Comparison of ENCODE assay signal across 10 cellular contexts in genomic region chr3:23959147-23959900, GRCh38. TPM values are rescaled to one million over a fixed set of nuclear protein-coding genes. Genes with fewer than 3 reads are reported as not detected.
DNase-seq lines count a peak whose midpoint lies in the region; ATAC-seq and TF ChIP-seq lines count a peak whose summit lies in the region.
"Had no signal": no experiment of that assay in that cellular context is flagged by ENCODE, and none has a peak within 500 bp of the region (broad histone marks: within the 10 kb centered on the region; RNA-seq: fewer than 3 reads in every experiment).

No MANE protein-coding gene starts in this region.

- H3K4me1 Mint-ChIP-seq in activated CD8-positive, alpha-beta T cell treated with anti-CD3 and anti-CD28 coated beads, Interleukin-2, amount 10 ng/mL, durations not matched to agents 7 days and 5 days (ENCODE audit: low read depth): peaks cover 2% of the 10 kb centered on the region

- TF ChIP-seq POLR2A in gastroesophageal sphincter (IDR thresholded peaks at IDR 0.05) (no peak), transverse colon (IDR thresholded peaks at IDR 0.05) (no peak)

- intact Hi-C loops in transverse colon (cut with DNase I; ENCODE audit: low total_unique reads): no loop called here

- peaks cover 0 to 69% of the 10 kb centered on the region in 2 donors for H3K36me3 ChIP-seq in gastroesophageal sphincter
- H3K36me3 ChIP-seq in transverse colon: peaks cover 0 to 33% (median 0%) of the 10 kb centered on the region in 4 donors

- H3K27me3 ChIP-seq in gastroesophageal sphincter (no peaks in the 10 kb centered on the region), transverse colon (no peaks in the 10 kb centered on the region)

- in situ Hi-C loops in transverse colon (cut with MboI; ENCODE audit: low pct_ligation_motif_present in 1 of 4, low pct_unique_long_range_greater_than_20kb in 1 of 4, low sequenced_read_pairs in 3 of 4): no loop called here

- H3K36me3 Mint-ChIP-seq in activated naive CD4-positive, alpha-beta T cell treated with anti-CD3 and anti-CD28 coated beads, Interleukin-2, amount 50 U/mL, for 72 hours: peaks cover 0 to 10% of the 10 kb centered on the region in 2 donors
- H3K36me3 Mint-ChIP-seq in activated CD8-positive, alpha-beta T cell treated with anti-CD3 and anti-CD28 coated beads, Interleukin-2, amount 10 ng/mL, durations not matched to agents 7 days and 5 days (ENCODE audit: low read depth): peaks cover 2% of the 10 kb centered on the region

- TF ChIP-seq EP300 in gastroesophageal sphincter (IDR thresholded peaks at IDR 0.05): no peak
- peak; percentile 27 for TF ChIP-seq EP300 in transverse colon (IDR thresholded peaks at IDR 0.05; ENCODE audit: low read depth)

- POLR2A ChIA-PET in activated CD8-positive, alpha-beta T cell treated with anti-CD3 and anti-CD28 coated beads, Interleukin-2, amount 10 ng/mL, durations not matched to agents 7 days and 5 days (lab: Charles Lee): no interaction called here

- ATAC-seq in activated naive CD4-positive, alpha-beta T cell treated with anti-CD3 and anti-CD28 coated beads, Interleukin-2, amount 50 U/mL, for 72 hours: peak; percentile 90 to 97
- ATAC-seq in activated CD8-positive, alpha-beta T cell treated with anti-CD3 and anti-CD28 coated beads, Interleukin-2, amount 10 ng/mL, durations not matched to agents 7 days and 5 days: peak; percentile 60
- peak; percentile 56 for ATAC-seq in gastroesophageal sphincter

- H3K27me3 Mint-ChIP-seq in activated CD8-positive, alpha-beta T cell treated with anti-CD3 and anti-CD28 coated beads, Interleukin-2, amount 10 ng/mL, durations not matched to agents 7 days and 5 days (ENCODE audit: low read depth): no peaks in the 10 kb centered on the region
- H3K27me3 Mint-ChIP-seq: CD4-positive, CD25-positive, alpha-beta regulatory T cell had no signal

- no peaks in the 10 kb centered on the region for H3K9me3 Mint-ChIP-seq in activated naive CD4-positive, alpha-beta T cell treated with anti-CD3 and anti-CD28 coated beads, Interleukin-2, amount 50 U/mL, for 72 hours
- H3K9me3 Mint-ChIP-seq in activated CD8-positive, alpha-beta T cell treated with anti-CD3 and anti-CD28 coated beads, Interleukin-2, amount 10 ng/mL, durations not matched to agents 7 days and 5 days (ENCODE audit: insufficient read depth): no peaks in the 10 kb centered on the region
- H3K9me3 Mint-ChIP-seq: CD4-positive, CD25-positive, alpha-beta regulatory T cell had no signal

- no peak overlapping the region for H3K4me3 ChIP-seq in gastroesophageal sphincter
- H3K4me3 ChIP-seq in transverse colon: no peak overlapping the region

- no peak for TF ChIP-seq CTCF in gastroesophageal sphincter (IDR thresholded peaks at IDR 0.05)
- TF ChIP-seq CTCF in transverse colon (IDR thresholded peaks at IDR 0.05): no peak
- no peak for TF ChIP-seq CTCF in GM10266 (IDR thresholded peaks at IDR 0.05; ENCODE audit: control insufficient read depth, insufficient read depth, low read depth, missing control alignments)

- H3K27ac Mint-ChIP-seq in activated naive CD4-positive, alpha-beta T cell treated with anti-CD3 and anti-CD28 coated beads, Interleukin-2, amount 50 U/mL, for 72 hours: peak overlapping the region; percentile 33 to 77
- no peak overlapping the region for H3K27ac Mint-ChIP-seq in activated CD8-positive, alpha-beta T cell treated with anti-CD3 and anti-CD28 coated beads, Interleukin-2, amount 10 ng/mL, durations not matched to agents 7 days and 5 days
- H3K27ac Mint-ChIP-seq: CD4-positive, CD25-positive, alpha-beta regulatory T cell had no signal

- H3K4me3 Mint-ChIP-seq in activated CD8-positive, alpha-beta T cell treated with anti-CD3 and anti-CD28 coated beads, Interleukin-2, amount 10 ng/mL, durations not matched to agents 7 days and 5 days: no peak overlapping the region

- peaks cover 0 to 55% (median 8%) of the 10 kb centered on the region in 3 donors for H3K4me1 ChIP-seq in gastroesophageal sphincter
- peaks cover 6 to 31% (median 16%) of the 10 kb centered on the region in 4 donors for H3K4me1 ChIP-seq in transverse colon

- WGBS in gastroesophageal sphincter (ENCODE audit: low coverage in 1 of 2), 2 donors: 44 to 51% methylated on average over 5 to 6 of the region's 6 CpGs
- 52 to 64% methylated on average over 6 of the region's 6 CpGs for WGBS in transverse colon (ENCODE audit: low coverage in 1 of 2), 2 donors

- H3K9me3 ChIP-seq in gastroesophageal sphincter (no peaks in the 10 kb centered on the region), transverse colon (no peaks in the 10 kb centered on the region)

- CTCF ChIA-PET in activated CD8-positive, alpha-beta T cell treated with anti-CD3 and anti-CD28 coated beads, Interleukin-2, amount 10 ng/mL, durations not matched to agents 7 days and 5 days (lab: Charles Lee): interaction anchor here (1.2 kb wide), 1 partner anchor 22 kb away, joined by 4 read pairs; no protein-coding TSS in a partner anchor

- no peak for DNase-seq in activated naive CD4-positive, alpha-beta T cell treated with anti-CD3 and anti-CD28 coated beads, Interleukin-2, amount 50 U/mL, for 72 hours (ENCODE audit: low spot score in 2 of 2)
- no peak for DNase-seq in activated naive CD4-positive, alpha-beta T cell treated with anti-CD3 and anti-CD28 coated beads, Interleukin-2, amount 50 U/mL, for 16 hours
- no peak for DNase-seq in activated CD8-positive, alpha-beta T cell treated with anti-CD3 and anti-CD28 coated beads, Interleukin-2, amount 10 ng/mL, durations not matched to agents 7 days and 5 days
- no peak for DNase-seq in transverse colon
- DNase-seq in GM10266 (ENCODE audit: extremely low spot score): no peak
- DNase-seq in DMS153 treated with DMSO at 0.1 percent for 48 hours (lab: John Stamatoyannopoulos, UW; ENCODE audit: unreplicated experiment): no peak
- no peak for DNase-seq in cerebellar nuclear complex (lab: John Stamatoyannopoulos, UW)
- DNase-seq: CD4-positive, CD25-positive, alpha-beta regulatory T cell; right cardiac atrium had no signal

- H3K27ac ChIP-seq in gastroesophageal sphincter: peak overlapping the region in 3 of 4 donors; percentile 38 to 76 (median 76)
- H3K27ac ChIP-seq in transverse colon: peak overlapping the region; percentile 47 to 59 (median 54)

RNA-seq across cellular contexts. Expression of gene NR1D2, which starts 14.2 kb away (rescaled TPM):
- total RNA-seq in activated naive CD4-positive, alpha-beta T cell treated with anti-CD3 and anti-CD28 coated beads, Interleukin-2, amount 50 U/mL, for 72 hours: 10 to 100 TPM in 1 of 2 donors, 1 to 10 TPM in 1; 2.1 to 32.7 TPM
- 1 to 10 TPM; 2.6 to 3.0 TPM for total RNA-seq in activated CD8-positive, alpha-beta T cell treated with anti-CD3 and anti-CD28 coated beads, Interleukin-2, amount 10 ng/mL, durations not matched to agents 7 days and 5 days
- 10 to 100 TPM; 36.9 to 52.1 (median 41.5) TPM for total RNA-seq in gastroesophageal sphincter
- total RNA-seq in transverse colon: 10 to 100 TPM; 21.9 to 34.8 (median 26.9) TPM

RNA-seq across cellular contexts. Expression of gene RPL15, which starts 42.4 kb away (rescaled TPM):
- 1,000 to 10,000 TPM; 2,185 to 2,637 TPM for total RNA-seq in activated naive CD4-positive, alpha-beta T cell treated with anti-CD3 and anti-CD28 coated beads, Interleukin-2, amount 50 U/mL, for 72 hours
- total RNA-seq in activated CD8-positive, alpha-beta T cell treated with anti-CD3 and anti-CD28 coated beads, Interleukin-2, amount 10 ng/mL, durations not matched to agents 7 days and 5 days: 1,000 to 10,000 TPM; 1,496 to 1,569 TPM
- total RNA-seq in gastroesophageal sphincter: 1,000 to 10,000 TPM; 2,085 to 2,928 (median 2,309) TPM
- total RNA-seq in transverse colon: 1,000 to 10,000 TPM in 2 of 4 donors, 100 to 1,000 TPM in 2; 443 to 1,500 (median 1,074) TPM

RNA-seq across cellular contexts. Expression of gene NKIRAS1, which starts 42.5 kb away (rescaled TPM):
- 1 to 10 TPM; 2.4 to 7.4 TPM for total RNA-seq in activated naive CD4-positive, alpha-beta T cell treated with anti-CD3 and anti-CD28 coated beads, Interleukin-2, amount 50 U/mL, for 72 hours
- total RNA-seq in activated CD8-positive, alpha-beta T cell treated with anti-CD3 and anti-CD28 coated beads, Interleukin-2, amount 10 ng/mL, durations not matched to agents 7 days and 5 days: 1 to 10 TPM; 2.2 to 3.1 TPM
- total RNA-seq in gastroesophageal sphincter (10 to 100 TPM; 18.8 to 29.9 (median 25.5) TPM), transverse colon (10 to 100 TPM in 2 of 4 donors, 1 to 10 TPM in 2; 3.2 to 13.8 (median 8.9) TPM)
